In genomic region chr7:28093617-28094232, GRCh38 we compare ENCODE assay signal across 8 cellular contexts.
DNase-seq lines count a peak whose midpoint lies in the region; ATAC-seq and TF ChIP-seq lines count a peak whose summit lies in the region.

No MANE protein-coding gene starts in this region.

- peak; percentile 72 for DNase-seq in SK-N-SH
- peak; percentile 47 for DNase-seq in astrocyte of the cerebellum (ENCODE audit: low read depth)
- DNase-seq in islet precursor cell = peak; percentile 94
- peak; percentile 70 to 77 for DNase-seq in stimulated activated CD4-positive, alpha-beta T cell treated with anti-CD3 and anti-CD28 coated beads, Interleukin-2, amount 100 ng/mL, for 24 hours

- TF ChIP-seq EP300 in SK-N-SH (IDR thresholded peaks at IDR 0.05; ENCODE audit: borderline replicate concordance in 1 of 2, low read depth in 1 of 2, low read length in 1 of 2) = no peak

- H3K27me3 ChIP-seq in DOHH2 (ENCODE audit: control insufficient read depth, low read length) (no peaks in the 10 kb centered on the region), Loucy (ENCODE audit: insufficient read depth, low read length, poor library complexity, severe bottlenecking) (no peaks in the 10 kb centered on the region), SK-N-SH (ENCODE audit: insufficient read depth) (no peaks in the 10 kb centered on the region)

- in situ Hi-C loops in astrocyte of the cerebellum (cut with HindIII; ENCODE audit: low sequenced_read_pairs) = no loop called here

- H3K36me3 ChIP-seq in DOHH2 (ENCODE audit: control insufficient read depth, low read length) (peaks cover 18% of the 10 kb centered on the region), Loucy (ENCODE audit: insufficient read depth, low read length) (no peaks in the 10 kb centered on the region), SK-N-SH (replicated peaks in 1 of 2; ENCODE audit: control insufficient read depth in 1 of 2, insufficient read depth in 2 of 2, low read length in 1 of 2) (no peaks in the 10 kb centered on the region)

- H3K9me3 ChIP-seq in DOHH2 (ENCODE audit: control insufficient read depth, insufficient read depth, low read length) (no peaks in the 10 kb centered on the region), Loucy (ENCODE audit: insufficient read depth, low read depth, low read length) (no peaks in the 10 kb centered on the region), SK-N-SH (no peaks in the 10 kb centered on the region)

- TF ChIP-seq CTCF in DOHH2 (IDR thresholded peaks at IDR 0.05; ENCODE audit: low read depth, low read length, poor library complexity, severe bottlenecking) = peak; percentile 98
- peak; percentile 92 for TF ChIP-seq CTCF in Loucy (conservative IDR thresholded peaks at IDR 0.05; ENCODE audit: low read length)
- peak; percentile 99 for TF ChIP-seq CTCF in SK-N-SH (IDR thresholded peaks at IDR 0.05)
- TF ChIP-seq CTCF in astrocyte of the cerebellum (IDR thresholded peaks at IDR 0.05; ENCODE audit: low read depth, low read length, missing control alignments) = peak; percentile 67

- POLR2A ChIA-PET in SK-N-SH (lab: Yijun Ruan, JAX) = no interaction called here

- ATAC-seq in GM18498 (IDR thresholded peaks at IDR 0.05; ENCODE audit: unreplicated experiment) (no peak), GM18517 (IDR thresholded peaks at IDR 0.05; ENCODE audit: unreplicated experiment) (no peak)

- H3F3A ChIP-seq in DOHH2 (ENCODE audit: control insufficient read depth, insufficient read depth) (no peaks in the 10 kb centered on the region; the same call in 1 of the 2 replicates), Loucy (ENCODE audit: low read depth) (peaks cover 7% of the 10 kb centered on the region; the same call in 1 of the 2 replicates), SK-N-SH (replicated peaks; ENCODE audit: insufficient read depth) (no peaks in the 10 kb centered on the region)

- H2AFZ ChIP-seq in Loucy (ENCODE audit: low read length) = no peak overlapping the region
- H2AFZ ChIP-seq in SK-N-SH (ENCODE audit: low read depth) = no peak overlapping the region

- H4K20me1 ChIP-seq in DOHH2 (ENCODE audit: control insufficient read depth, insufficient read depth, low read depth, low read length) = peaks cover 25% of the 10 kb centered on the region; the same call in 1 of the 2 replicates
- H4K20me1 ChIP-seq in Loucy (ENCODE audit: insufficient read depth, low read length, poor library complexity, severe bottlenecking) = peaks cover 4% of the 10 kb centered on the region
- no peaks in the 10 kb centered on the region for H4K20me1 ChIP-seq in SK-N-SH (ENCODE audit: insufficient read depth)

- H3K79me2 ChIP-seq in DOHH2 (ENCODE audit: control insufficient read depth, low read length) = peaks cover 58% of the 10 kb centered on the region
- peaks cover 15% of the 10 kb centered on the region; the same call in 1 of the 2 replicates for H3K79me2 ChIP-seq in Loucy (ENCODE audit: insufficient read depth, low read length)
- no peaks in the 10 kb centered on the region for H3K79me2 ChIP-seq in SK-N-SH (ENCODE audit: insufficient read depth)

- 70% methylated on average over 9 of the region's 9 CpGs for WGBS in SK-N-SH (ENCODE audit: low lambda C conversion rate)

- TF ChIP-seq RAD21 in SK-N-SH (IDR thresholded peaks at IDR 0.05; ENCODE audit: low read length) = peak; percentile 81

- H3K9ac ChIP-seq in Loucy (ENCODE audit: low read depth, low read length, poor library complexity, severe bottlenecking) (no peak overlapping the region), SK-N-SH (no peak overlapping the region)

- peaks cover 26% of the 10 kb centered on the region for H3K4me1 ChIP-seq in DOHH2 (ENCODE audit: control insufficient read depth, low read length)
- H3K4me1 ChIP-seq in Loucy (ENCODE audit: insufficient read depth, low read length, poor library complexity, severe bottlenecking) = peaks cover 24% of the 10 kb centered on the region
- no peaks in the 10 kb centered on the region for H3K4me1 ChIP-seq in SK-N-SH (ENCODE audit: control insufficient read depth in 1 of 2, insufficient read depth in 2 of 2, low read depth in 1 of 2, low read length in 1 of 2)

- H3K4me2 ChIP-seq in DOHH2 (ENCODE audit: low read length) (no peak overlapping the region), Loucy (ENCODE audit: low read depth, low read length, poor library complexity, severe bottlenecking) (no peak overlapping the region), SK-N-SH (no peak overlapping the region)

- CTCF ChIA-PET in SK-N-SH (lab: Yijun Ruan, JAX) = interaction anchor here (0.6 to 11.6 kb wide), 47 partner anchors 8 to 907 kb away, joined by 3 to 828 read pairs (median 4); no protein-coding TSS in a partner anchor

- H3K4me3 ChIP-seq in DOHH2 (ENCODE audit: low read length) (no peak overlapping the region), Loucy (ENCODE audit: low read length, poor library complexity, severe bottlenecking) (no peak overlapping the region), SK-N-SH (ENCODE audit: low read depth in 2 of 2, low read length in 1 of 2) (no peak overlapping the region; a peak in 1 of 4 replicates), astrocyte of the cerebellum (ENCODE audit: low read depth, low read length) (no peak overlapping the region)

- H3K27ac ChIP-seq in DOHH2 (ENCODE audit: low read depth, low read length) (no peak overlapping the region), SK-N-SH (ENCODE audit: low read depth in 2 of 2, low read length in 1 of 2) (no peak overlapping the region)

- no peaks in the 10 kb centered on the region for H3K9me2 ChIP-seq in DOHH2 (replicated peaks; ENCODE audit: control insufficient read depth, low read length)
- H3K9me2 ChIP-seq in Loucy (replicated peaks; ENCODE audit: low read depth, low read length) = no peaks in the 10 kb centered on the region
- no peaks in the 10 kb centered on the region for H3K9me2 ChIP-seq in SK-N-SH

TF ChIP-seq in SK-N-SH, 30 proteins besides CTCF, POLR2A, EP300 and RAD21:
- TF ChIP-seq FOXJ3 (CRISPR knock-in tag; IDR thresholded peaks at IDR 0.05) (no peak), RXRA (IDR thresholded peaks at IDR 0.05; ENCODE audit: borderline replicate concordance, low read depth) (no peak), MEF2A (IDR thresholded peaks at IDR 0.05; ENCODE audit: borderline replicate concordance, low read depth) (no peak), TEAD4 (IDR thresholded peaks at IDR 0.05; ENCODE audit: borderline replicate concordance, insufficient read depth) (no peak), SMC3 (IDR thresholded peaks at IDR 0.05; ENCODE audit: low read depth, low read length) (peak; percentile 73)
TF ChIP-seq in SK-N-SH: peak in this region for 1.
